8 cellular contexts compared by ENCODE assay signal in the genomic region with DNA sequence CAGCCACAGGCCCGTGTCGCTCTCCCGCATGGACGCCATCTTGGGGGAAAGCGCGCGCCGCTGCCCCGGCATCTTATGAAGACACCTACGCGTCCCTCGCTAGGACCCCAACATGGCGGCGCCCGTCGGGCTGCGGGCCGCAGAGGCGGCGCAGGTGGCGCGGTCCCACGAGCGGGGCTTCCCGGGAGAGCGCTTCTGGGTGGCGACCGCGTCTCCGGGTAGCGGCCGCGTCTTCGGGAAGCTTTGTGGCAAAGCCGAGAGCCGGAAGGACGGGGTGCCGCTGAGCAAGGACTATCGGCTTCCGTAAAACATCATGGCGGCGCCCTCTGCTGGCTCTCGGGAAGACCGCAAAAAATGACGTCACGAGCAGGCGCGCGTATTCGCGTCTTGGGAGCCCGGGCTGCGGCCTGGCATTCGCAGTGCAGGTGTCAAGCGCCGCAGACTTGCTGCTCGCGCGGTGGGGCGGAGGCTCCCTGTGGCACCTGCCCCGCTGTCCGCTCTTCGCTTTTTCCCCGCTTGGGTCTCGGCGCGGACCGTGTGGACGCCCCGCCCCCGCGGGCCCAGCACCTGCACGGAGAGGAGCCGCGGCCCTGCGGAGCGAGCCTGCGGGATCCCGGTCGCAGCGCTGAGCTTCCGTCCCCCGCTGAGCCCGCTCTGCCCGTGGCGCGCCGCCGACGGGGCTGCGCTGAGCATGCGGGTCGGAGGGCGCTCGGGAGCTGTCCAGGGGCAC.
DNase-seq lines count a peak whose midpoint lies in the region; ATAC-seq and TF ChIP-seq lines count a peak whose summit lies in the region.

A gene (minus strand): TSS at position 54 of the 730 bp plus-strand sequence. CDS start 15 bp downstream, at position 39.

- H3K27ac ChIP-seq in OCI-LY1 (ENCODE audit: low read depth, low read length, poor library complexity, severe bottlenecking), result peak within 1 kb of the TSS; percentile 56

- H3K36me3 ChIP-seq in OCI-LY1 (ENCODE audit: insufficient read depth, low read length), result peaks cover 15% of the 10 kb centered on the region

- H3K9ac ChIP-seq in OCI-LY1 (ENCODE audit: low read length), result peak within 1 kb of the TSS; percentile 77

- H3K4me3 ChIP-seq in OCI-LY1 (ENCODE audit: low read depth, low read length, poor library complexity, severe bottlenecking), result peak within 1 kb of the TSS; percentile 81

- H3K4me1 ChIP-seq in OCI-LY1 (ENCODE audit: insufficient read depth, low read length, severe bottlenecking), result peaks cover 17% of the 10 kb centered on the region

- H3K9me3 ChIP-seq in OCI-LY1 (ENCODE audit: low read length), result no peaks in the 10 kb centered on the region

- H3F3A ChIP-seq in OCI-LY1 (ENCODE audit: insufficient read depth, low read length), result no peaks in the 10 kb centered on the region

- TF ChIP-seq CTCF in OCI-LY1 (IDR thresholded peaks at IDR 0.05; ENCODE audit: low read length), result no peak

- peaks cover 30% of the 10 kb centered on the region for H3K79me2 ChIP-seq in OCI-LY1 (ENCODE audit: insufficient read depth, low read length)

- peak; percentile 75 for ATAC-seq in GM21526 (IDR thresholded peaks at IDR 0.05; ENCODE audit: low FRiP score, unreplicated experiment)

- H4K20me1 ChIP-seq in OCI-LY1 (ENCODE audit: insufficient read depth, low read length), result no peaks in the 10 kb centered on the region

- H2AFZ ChIP-seq in OCI-LY1 (ENCODE audit: low read length), result no peak within 1 kb of the TSS

- H3K9me2 ChIP-seq in OCI-LY1 (ENCODE audit: low read depth, low read length), result no peaks in the 10 kb centered on the region

- DNase-seq in DMS 273 treated with DMSO at 0.1 percent for 48 hours (lab: John Stamatoyannopoulos, UW) (peak; percentile 65), HuH-7 (ENCODE audit: low spot score) (peak; percentile 96), activated T-cell treated with anti-CD3 and anti-CD28 coated beads for 1 hour (ENCODE audit: low read depth) (peak; percentile 95), epidermal melanocyte (ENCODE audit: insufficient read length, low spot score) (peak; percentile 80), middle frontal gyrus (ENCODE audit: extremely low spot score, low spot score) (peak; percentile 94)
- peak; percentile 90 to 92 for DNase-seq in stimulated activated CD8-positive, alpha-beta memory T cell treated with anti-CD3 and anti-CD28 coated beads, Interleukin-2, amount 100 ng/mL, for 1 hour (ENCODE audit: low read depth in 2 of 2)

- H3K27me3 ChIP-seq in OCI-LY1 (ENCODE audit: insufficient read depth, low read length), result no peaks in the 10 kb centered on the region

- peak within 1 kb of the TSS; percentile 80 for H3K4me2 ChIP-seq in OCI-LY1 (ENCODE audit: low read length)

Comparison
In these comparisons a context has a peak if more than half of its experiments do, and no peak if none do; other contexts are left out.
1. Peak in every context shown above with its lines: DNase-seq, ATAC-seq, H3K4me3 ChIP-seq and H3K27ac ChIP-seq.